In the genomic region with DNA sequence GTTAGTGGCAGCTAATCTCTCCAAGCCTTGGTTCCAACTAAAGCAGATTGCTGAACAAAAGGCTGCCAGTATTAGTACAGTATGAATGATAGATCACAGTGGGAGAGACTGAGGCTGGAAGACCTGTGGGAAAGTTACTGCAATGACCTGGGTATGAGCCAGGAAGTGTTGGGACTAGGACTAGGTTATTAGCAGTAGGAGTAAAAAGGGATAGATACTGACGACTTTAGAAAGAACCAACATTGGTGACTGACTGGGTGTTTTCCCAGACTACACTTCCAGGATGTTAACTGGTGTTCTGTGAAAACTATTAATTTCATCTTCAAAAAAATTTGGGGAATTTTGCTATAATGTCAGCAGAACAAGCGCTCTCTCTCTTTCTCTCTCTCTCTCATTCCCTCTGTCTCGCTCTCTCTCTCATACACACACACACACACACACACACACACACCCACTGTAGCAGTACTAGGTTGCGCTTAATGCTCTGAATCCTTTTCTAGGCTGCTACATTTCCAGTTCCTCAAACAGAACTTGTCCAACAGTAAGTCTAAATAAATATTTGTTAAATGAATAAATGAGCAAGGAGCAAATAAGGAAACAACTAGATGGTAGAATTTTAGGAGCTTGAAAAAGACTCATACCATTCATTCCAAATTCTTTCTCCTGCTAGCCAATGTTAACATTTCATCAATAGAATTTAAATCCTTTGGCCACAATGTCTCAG, we compare ENCODE assay signal across 27 cellular contexts. TPM values are rescaled to one million over a fixed set of nuclear protein-coding genes. Genes with fewer than 3 reads are reported as not detected.
"Had no signal": no experiment of that assay in that cellular context is flagged by ENCODE, and none has a peak within 500 bp of the region (broad histone marks: within the 10 kb centered on the region; RNA-seq: fewer than 3 reads in every experiment).

No MANE protein-coding gene starts in this region.

- H2AFZ ChIP-seq: hepatocyte had no signal

- DNase-seq: activated CD4-positive, alpha-beta T cell treated with anti-CD3 and anti-CD28 coated beads for 1 hour; activated CD4-positive, alpha-beta T cell treated with anti-CD3 and anti-CD28 coated beads, Interleukin-2, amount 50 U/mL, for 1 hour; activated CD8-positive, alpha-beta T cell treated with anti-CD3 and anti-CD28 coated beads, Interleukin-2, amount 10 ng/mL, durations not matched to agents 7 days and 5 days; activated gamma-delta T cell treated with Interleukin-2 at 50 U/mL for 16 hours; adrenal gland; effector memory CD4-positive, alpha-beta T cell; glutamatergic neuron; kidney glomerular epithelial cell; left lung; naive thymus-derived CD4-positive, alpha-beta T cell; psoas muscle; stimulated activated CD4-positive, alpha-beta T cell treated with anti-CD3 and anti-CD28 coated beads, Interleukin-4, amount 100 ng/mL, for 4 hours; substantia nigra; thyroid gland; upper lobe of right lung had no signal

- H3K36me3 ChIP-seq: adrenal gland, ascending aorta, left lung, right atrium auricular region, thyroid gland, upper lobe of right lung had no signal

- H3K27me3 ChIP-seq: adrenal gland, ascending aorta, hepatocyte, left lung, right atrium auricular region, thyroid gland, upper lobe of right lung had no signal

- H3K9me3 ChIP-seq: ascending aorta, left lung, psoas muscle, right atrium auricular region, thyroid gland, upper lobe of right lung had no signal

- H3K4me2 ChIP-seq: hepatocyte had no signal

- H3K4me3 ChIP-seq: adrenal gland, ascending aorta, hepatocyte, left lung, lung, psoas muscle, right atrium auricular region, thyroid gland, upper lobe of right lung had no signal

- H3K4me1 ChIP-seq: adrenal gland, ascending aorta, left lung, psoas muscle, right atrium auricular region, upper lobe of right lung had no signal

- H3K27ac ChIP-seq: adrenal gland, ascending aorta, hepatocyte, left lung, psoas muscle, right atrium auricular region, thyroid gland, upper lobe of right lung had no signal

- H3K79me2 ChIP-seq: hepatocyte had no signal

- FAIRE-seq: colon, frontal cortex, TTC549 had no signal

RNA-seq across cellular contexts. Expression of gene RGS8, which starts 47.6 kb away (rescaled TPM):
- total RNA-seq: activated CD8-positive, alpha-beta T cell treated with anti-CD3 and anti-CD28 coated beads, Interleukin-2, amount 10 ng/mL, durations not matched to agents 7 days and 5 days; activated naive CD4-positive, alpha-beta T cell treated with anti-CD3 and anti-CD28 coated beads, Interleukin-2, amount 50 U/mL, for 72 hours; activated T-helper 1 cell treated with anti-CD3 and anti-CD28 coated beads, Interleukin-12 subunit alpha, Interleukin-12 subunit beta, Interleukin-2, Interleukin-4 antibody, amounts not matched to agents 30 ng/mL and 10 ng/mL and 1 ng/mL, durations not matched to agents 14 hours and 24 hours and 36 hours; ascending aorta; dermis microvascular lymphatic vessel endothelial cell; hepatocyte; naive thymus-derived CD4-positive, alpha-beta T cell; osteoblast; psoas muscle; upper lobe of right lung had no signal
- polyA plus RNA-seq: esophagus; hepatocyte; naive thymus-derived CD4-positive, alpha-beta T cell had no signal
